ENCODE assay signal across 23 cellular contexts in the genomic region with DNA sequence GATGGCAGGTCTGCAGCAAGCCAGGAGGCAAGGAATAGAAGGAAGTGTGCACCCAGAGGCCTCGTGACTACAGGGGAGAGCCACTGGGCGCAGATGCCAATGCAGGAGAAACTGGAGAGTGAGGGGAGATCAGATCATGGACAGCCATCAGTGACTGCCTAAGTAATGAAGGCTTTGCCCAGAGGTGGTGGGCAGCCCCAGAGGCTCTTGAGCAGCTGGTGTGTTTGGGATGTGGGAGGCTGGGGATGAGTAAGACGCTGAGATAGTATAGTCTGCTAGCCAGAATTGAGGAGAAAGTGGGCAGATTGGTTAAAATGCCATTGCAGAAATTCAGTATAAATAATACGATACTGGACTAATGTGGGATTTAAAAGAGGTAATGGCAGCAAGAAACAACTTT.
"Had no signal": no experiment of that assay in that cellular context is flagged by ENCODE, and none has a peak within 500 bp of the region (broad histone marks: within the 10 kb centered on the region; RNA-seq: fewer than 3 reads in every experiment).

No MANE protein-coding gene starts in this region.

- ATAC-seq: activated T-cell treated with anti-CD3 and anti-CD28 coated beads, Interleukin-2, amount 50 U/mL, for 4 hours; esophagus mucosa; gastrocnemius medialis had no signal

- DNase-seq: activated CD4-positive, alpha-beta T cell treated with anti-CD3 and anti-CD28 coated beads for 1 hour; activated CD4-positive, alpha-beta T cell treated with anti-CD3 and anti-CD28 coated beads, Interleukin-2, amount 50 U/mL, for 48 hours; activated effector memory CD4-positive, alpha-beta T cell treated with anti-CD3 and anti-CD28 coated beads, Interleukin-2, amount 50 U/mL, for 16 hours; activated T-cell treated with anti-CD3 and anti-CD28 coated beads, Interleukin-2, amount 50 U/mL, for 4 hours; colonic mucosa; gastrocnemius medialis; immature natural killer cell; kidney glomerular epithelial cell; left ventricle myocardium inferior; SJCRH30; stimulated activated CD4-positive, alpha-beta T cell treated with anti-CD3 and anti-CD28 coated beads, Interleukin-15, amount 100 ng/mL, for 24 hours; stimulated activated CD4-positive, alpha-beta T cell treated with anti-CD3 and anti-CD28 coated beads, Interleukin-4, amount 100 ng/mL, for 1 hour; stomach; testis; upper lobe of left lung had no signal

- H3K36me3 ChIP-seq: prostate gland had no signal

- H3K9me3 Mint-ChIP-seq: activated naive CD4-positive, alpha-beta T cell treated with anti-CD3 and anti-CD28 coated beads, Interleukin-2, amount 50 U/mL, for 24 hours; activated T-cell treated with anti-CD3 and anti-CD28 coated beads, Interleukin-2, amount 50 U/mL, for 4 hours; central memory CD8-positive, alpha-beta T cell; immature natural killer cell; neural crest cell had no signal

- H3K27ac ChIP-seq: colonic mucosa, gastrocnemius medialis, left ventricle myocardium inferior, prostate gland, right atrium auricular region, SJCRH30, skin epidermis, stomach, testis, upper lobe of left lung, VCaP had no signal

- H3K4me1 ChIP-seq: colonic mucosa, gastrocnemius medialis, left ventricle myocardium inferior, prostate gland, right atrium auricular region, SJCRH30, stomach, testis, upper lobe of left lung had no signal

- H3K27ac Mint-ChIP-seq: activated naive CD4-positive, alpha-beta T cell treated with anti-CD3 and anti-CD28 coated beads, Interleukin-2, amount 50 U/mL, for 24 hours had no signal

- H3K27me3 ChIP-seq: colonic mucosa, gastrocnemius medialis, right atrium auricular region, SJCRH30, stomach, testis, upper lobe of left lung had no signal

- H3K9me3 ChIP-seq: colonic mucosa, gastrocnemius medialis, left ventricle myocardium inferior, prostate gland, right atrium auricular region, SJCRH30, stomach, testis, upper lobe of left lung had no signal

- H3K4me3 ChIP-seq: colonic mucosa, gastrocnemius medialis, left ventricle myocardium inferior, prostate gland, right atrium auricular region, SJCRH30, skin epidermis, stomach, testis, upper lobe of left lung had no signal

- H3K27me3 Mint-ChIP-seq: activated naive CD4-positive, alpha-beta T cell treated with anti-CD3 and anti-CD28 coated beads, Interleukin-2, amount 50 U/mL, for 24 hours; central memory CD8-positive, alpha-beta T cell had no signal

- H3K4me3 Mint-ChIP-seq: activated naive CD4-positive, alpha-beta T cell treated with anti-CD3 and anti-CD28 coated beads, Interleukin-2, amount 50 U/mL, for 24 hours; activated T-cell treated with anti-CD3 and anti-CD28 coated beads, Interleukin-2, amount 50 U/mL, for 4 hours; central memory CD8-positive, alpha-beta T cell; immature natural killer cell; neural crest cell had no signal

- H3K4me1 Mint-ChIP-seq: activated naive CD4-positive, alpha-beta T cell treated with anti-CD3 and anti-CD28 coated beads, Interleukin-2, amount 50 U/mL, for 24 hours; central memory CD8-positive, alpha-beta T cell; immature natural killer cell; neural crest cell had no signal
